16 cellular contexts compared by ENCODE assay signal in genomic region chr5:111914957-111915356, GRCh38.
"Had no signal": no experiment of that assay in that cellular context is flagged by ENCODE, and none has a peak within 500 bp of the region (broad histone marks: within the 10 kb centered on the region; RNA-seq: fewer than 3 reads in every experiment).

No MANE protein-coding gene starts in this region.

- H3K27me3 ChIP-seq: ascending aorta, gastroesophageal sphincter, right atrium auricular region, thyroid gland had no signal

- H3K36me3 ChIP-seq: ascending aorta, gastroesophageal sphincter, left ventricle myocardium inferior, right atrium auricular region, thyroid gland had no signal

- H3K4me1 ChIP-seq: ascending aorta, gastroesophageal sphincter, left ventricle myocardium inferior, right atrium auricular region, thyroid gland had no signal

- H3K4me3 ChIP-seq: ascending aorta, gastroesophageal sphincter, left ventricle myocardium inferior, right atrium auricular region, thyroid gland had no signal

- DNase-seq: activated CD4-positive, alpha-beta memory T cell treated with anti-CD3 and anti-CD28 coated beads for 36 hours; activated CD8-positive, alpha-beta memory T cell treated with anti-CD3 and anti-CD28 coated beads, Interleukin-2, amount 10 ng/mL, durations not matched to agents 7 days and 5 days; activated naive CD4-positive, alpha-beta T cell treated with anti-CD3 and anti-CD28 coated beads, Interleukin-2, amount 10 ng/mL, durations not matched to agents 7 days and 5 days; activated T-cell treated with anti-CD3 and anti-CD28 coated beads, Interleukin-2, amount 50 U/mL, for 1 hour; dermis blood vessel endothelial cell; effector memory CD8-positive, alpha-beta T cell; left ventricle myocardium inferior; naive thymus-derived CD8-positive, alpha-beta T cell; nucleus accumbens; stimulated activated CD4-positive, alpha-beta T cell treated with anti-CD3 and anti-CD28 coated beads, Interleukin-4, amount 100 ng/mL, for 1 hour; stimulated activated naive B cell treated with anti-CD40 and anti-IgM and Interleukin-4, amounts not matched to agents 10 μg/mL and 1 μg/mL and 100 μg/mL, for 72 hours; thyroid gland had no signal

- ATAC-seq: activated CD8-positive, alpha-beta memory T cell treated with anti-CD3 and anti-CD28 coated beads, Interleukin-2, amount 10 ng/mL, durations not matched to agents 7 days and 5 days; effector memory CD8-positive, alpha-beta T cell; gastroesophageal sphincter; naive thymus-derived CD8-positive, alpha-beta T cell; stimulated activated naive B cell treated with anti-CD40 and anti-IgM and Interleukin-4, amounts not matched to agents 10 μg/mL and 1 μg/mL and 100 μg/mL, for 72 hours had no signal

- H3K27ac ChIP-seq: ascending aorta, gastroesophageal sphincter, left ventricle myocardium inferior, right atrium auricular region, thyroid gland, VCaP had no signal

- H3K9me3 ChIP-seq: ascending aorta, gastroesophageal sphincter, thyroid gland had no signal
